Comparison of ENCODE assay signal across 16 cellular contexts in genomic region chr7:96921231-96921630, GRCh38.
"Had no signal": no experiment of that assay in that cellular context is flagged by ENCODE, and none has a peak within 500 bp of the region (broad histone marks: within the 10 kb centered on the region; RNA-seq: fewer than 3 reads in every experiment).

No MANE protein-coding gene starts in this region.

- H3K27ac ChIP-seq: coronary artery, tibial nerve had no signal

- ATAC-seq: activated T-helper 17 cell treated with anti-CD3 and anti-CD28 coated beads, Interleukin-2, amount 50 U/mL, for 72 hours; left cardiac atrium; right cardiac atrium; T-helper 17 cell had no signal

- H3K36me3 ChIP-seq: tibial nerve had no signal

- H3K4me3 ChIP-seq: coronary artery, lung, tibial nerve had no signal

- H3K4me1 ChIP-seq: tibial nerve had no signal

- DNase-seq: activated B cell treated with CpG ODN at 0.5 μM for 24 hours; activated CD4-positive, alpha-beta T cell treated with anti-CD3 and anti-CD28 coated beads, Interleukin-2, amount 10 ng/mL, durations not matched to agents 7 days and 5 days; activated naive CD4-positive, alpha-beta T cell treated with anti-CD3 and anti-CD28 coated beads, Interleukin-2, amount 10 ng/mL, durations not matched to agents 7 days and 5 days; activated T-cell treated with anti-CD3 and anti-CD28 coated beads for 4 hours; central memory CD4-positive, alpha-beta T cell; effector memory CD4-positive, alpha-beta T cell; left cardiac atrium; naive B cell; posterior cingulate gyrus; right cardiac atrium; small intestine; T-helper 17 cell had no signal

- FAIRE-seq: small intestine had no signal

- H3K9me3 ChIP-seq: tibial nerve had no signal

- H3K27me3 ChIP-seq: tibial nerve had no signal
